In the genomic region with DNA sequence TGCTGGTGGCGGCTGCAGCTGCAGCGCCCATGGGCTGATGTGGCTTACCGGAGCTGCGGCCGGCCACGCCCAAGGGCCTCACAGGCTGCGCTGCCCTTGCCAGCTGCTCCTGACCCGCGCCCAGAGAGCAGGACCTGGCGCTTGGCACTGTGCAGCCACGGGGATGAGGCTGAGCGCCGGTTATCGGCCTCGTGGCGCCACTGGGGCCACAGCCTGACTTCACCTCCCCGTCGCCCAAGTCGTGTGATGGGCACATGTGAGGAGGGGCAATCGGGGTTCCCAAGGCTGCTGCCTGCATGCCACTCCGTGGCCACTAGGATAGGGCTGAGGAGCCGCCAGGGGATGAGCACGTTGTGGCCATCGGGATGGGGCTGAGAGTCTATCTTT, we compare ENCODE assay signal across 9 cellular contexts.
DNase-seq lines count a peak whose midpoint lies in the region; ATAC-seq and TF ChIP-seq lines count a peak whose summit lies in the region.
"Had no signal": no experiment of that assay in that cellular context is flagged by ENCODE, and none has a peak within 500 bp of the region (broad histone marks: within the 10 kb centered on the region; RNA-seq: fewer than 3 reads in every experiment).

No MANE protein-coding gene starts in this region.

- H3K36me3 ChIP-seq in HUES48 (ENCODE audit: control insufficient read depth, insufficient read depth, low read length) (no peaks in the 10 kb centered on the region), mucosa of descending colon (ENCODE audit: low read depth) (no peaks in the 10 kb centered on the region)

- H3K4me1 Mint-ChIP-seq in immature natural killer cell: peaks cover 3 to 8% of the 10 kb centered on the region in 2 donors

- peaks cover 38% of the 10 kb centered on the region for H3K27me3 ChIP-seq in HUES48 (ENCODE audit: control insufficient read depth, insufficient read depth, low read length)
- H3K27me3 ChIP-seq: body of pancreas had no signal

- H3K9me3 Mint-ChIP-seq in immature natural killer cell: no peaks in the 10 kb centered on the region

- intact Hi-C loops in mucosa of descending colon (cut with DNase I, micrococcal nuclease): no loop called here

- H3K27ac Mint-ChIP-seq in immature natural killer cell: no peak overlapping the region

- DNase-seq in Caki2 (ENCODE audit: low read depth) (peak; percentile 68), astrocyte of the hippocampus (ENCODE audit: low read depth, low spot score) (peak; percentile 19), mucosa of descending colon (peak in 2 of 3 donors; percentile 32 to 53), putamen (ENCODE audit: low spot score) (no peak), immature natural killer cell (no peak), dedifferentiated amniotic fluid mesenchymal stem cell (ENCODE audit: extremely low spot score) (no peak)

- H3K9me3 ChIP-seq in HUES48 (ENCODE audit: control insufficient read depth, insufficient read depth, low read length): no peaks in the 10 kb centered on the region
- H3K9me3 ChIP-seq in mucosa of descending colon: no peaks in the 10 kb centered on the region
- H3K9me3 ChIP-seq: body of pancreas had no signal

- TF ChIP-seq CTCF in mucosa of descending colon (IDR thresholded peaks at IDR 0.05): no peak

- no peak overlapping the region for H3K9ac ChIP-seq in HUES48 (ENCODE audit: low read depth, low read length)

- in situ Hi-C loops in Caki2 (cut with HindIII; ENCODE audit: low pct_unique_long_range_greater_than_20kb, low sequenced_read_pairs): no loop called here

- H3K4me1 ChIP-seq in HUES48 (ENCODE audit: control insufficient read depth, insufficient read depth, low read length): no peaks in the 10 kb centered on the region
- H3K4me1 ChIP-seq in mucosa of descending colon (ENCODE audit: low read depth): peaks cover 8% of the 10 kb centered on the region

- H3K36me3 Mint-ChIP-seq in immature natural killer cell: peaks cover 0 to 5% (median 0%) of the 10 kb centered on the region in 3 donors

- no peak overlapping the region for H3K4me3 Mint-ChIP-seq in immature natural killer cell

- peak overlapping the region; percentile 59 for H3K4me3 ChIP-seq in HUES48 (ENCODE audit: low read depth, low read length)
- no peak overlapping the region for H3K4me3 ChIP-seq in mucosa of descending colon
- H3K4me3 ChIP-seq: body of pancreas had no signal

- ATAC-seq in mucosa of descending colon (no peak), HG02981 (IDR thresholded peaks at IDR 0.05; ENCODE audit: unreplicated experiment) (no peak)
- ATAC-seq: body of pancreas had no signal

- peaks cover 7 to 19% (median 9%) of the 10 kb centered on the region in 3 donors for H3K27me3 Mint-ChIP-seq in immature natural killer cell (ENCODE audit: low read depth in 3 of 3)

- H3K27ac ChIP-seq in HUES48 (ENCODE audit: low read depth, low read length): no peak overlapping the region
- H3K27ac ChIP-seq: body of pancreas had no signal

Comparison
In these comparisons a context has a peak if more than half of its experiments do, and no peak if none do; other contexts are left out.
1. DNase-seq: peak in Caki2 (single experiment), astrocyte of the hippocampus (single experiment) and mucosa of descending colon (2 of 3); none in putamen (single experiment), immature natural killer cell (0 of 3) and dedifferentiated amniotic fluid mesenchymal stem cell (single experiment).